ENCODE assay signal across 17 cellular contexts in genomic region chr20:57716202-57716601, GRCh38. TPM values are rescaled to one million over a fixed set of nuclear protein-coding genes. Genes with fewer than 3 reads are reported as not detected.
DNase-seq lines count a peak whose midpoint lies in the region; ATAC-seq and TF ChIP-seq lines count a peak whose summit lies in the region.
"Had no signal": no experiment of that assay in that cellular context is flagged by ENCODE, and none has a peak within 500 bp of the region (broad histone marks: within the 10 kb centered on the region; RNA-seq: fewer than 3 reads in every experiment).

No MANE protein-coding gene starts in this region.

- no peak overlapping the region for H3K18ac ChIP-seq in neuronal stem cell (ENCODE audit: low read length)

- H3K4me1 Mint-ChIP-seq in Caco-2 (ENCODE audit: low read depth, unreplicated experiment): no peaks in the 10 kb centered on the region

- H3K4ac ChIP-seq in neuronal stem cell (ENCODE audit: low read length): no peak overlapping the region

- H2BK5ac ChIP-seq in neuronal stem cell (ENCODE audit: low read length): no peak overlapping the region

- no peak overlapping the region for H2BK120ac ChIP-seq in neuronal stem cell (ENCODE audit: low read depth, low read length)

- peaks cover 6% of the 10 kb centered on the region for H3K36me3 Mint-ChIP-seq in Caco-2 (ENCODE audit: insufficient read depth, unreplicated experiment)
- H3K36me3 Mint-ChIP-seq: brain had no signal

- H3K23ac ChIP-seq in neuronal stem cell (ENCODE audit: low read depth, low read length, poor library complexity): no peak overlapping the region

- DNase-seq in right atrium auricular region (ENCODE audit: low spot score) (no peak), left cardiac atrium (no peak), astrocyte of the hippocampus (ENCODE audit: low read depth, low spot score) (peak; percentile 53), Caco-2 (no peak), neuronal stem cell (ENCODE audit: low spot score) (no peak), posterior cingulate gyrus (no peak)
- DNase-seq: activated CD4-positive, CD25-positive, alpha-beta regulatory T cell; activated T-cell treated with anti-CD3 and anti-CD28 coated beads for 4 hours; DMS79 treated with DMSO at 0.1 percent for 48 hours; HCEC 1CT; NCI-H1417 treated with DMSO at 0.1 percent for 48 hours; NCI-H524 treated with DMSO at 0.1 percent for 48 hours; uterus had no signal

- 11 to 34% methylated on average over 2 to 3 of the region's 3 CpGs for WGBS in gastroesophageal sphincter (ENCODE audit: low coverage in 1 of 2), 2 donors
- no CpG with 5 or more reads among the region's 3 CpGs for WGBS in neuronal stem cell (ENCODE audit: extremely low coverage in 2 of 2, insufficient read length in 2 of 2, insufficient replicate concordance in 1 of 2), 2 donors

- H3K27me3 ChIP-seq in right atrium auricular region (no peaks in the 10 kb centered on the region), gastroesophageal sphincter (no peaks in the 10 kb centered on the region), Caco-2 (replicated peaks; ENCODE audit: control insufficient read depth, insufficient read depth, low read length) (peaks cover 1% of the 10 kb centered on the region), neuronal stem cell (ENCODE audit: control insufficient read depth in 3 of 3, insufficient read depth in 3 of 3, low read depth in 1 of 3, low read length in 3 of 3) (peaks cover 0 to 63% (median 18%) of the 10 kb centered on the region in 3 experiments)
- H3K27me3 ChIP-seq: uterus had no signal

- no peak overlapping the region for H2AFZ ChIP-seq in neuronal stem cell (ENCODE audit: low read length)

- CTCF ChIA-PET in Caco-2 (lab: Charles Lee): no interaction called here

- no peaks in the 10 kb centered on the region for H3K9me3 Mint-ChIP-seq in Caco-2 (ENCODE audit: unreplicated experiment)
- H3K9me3 Mint-ChIP-seq: neural crest cell had no signal

- no peak overlapping the region for H4K91ac ChIP-seq in neuronal stem cell (ENCODE audit: low read depth, low read length, poor library complexity)

- TF ChIP-seq CTCF in right atrium auricular region (IDR thresholded peaks at IDR 0.05): no peak
- no peak for TF ChIP-seq CTCF in gastroesophageal sphincter (IDR thresholded peaks at IDR 0.05)
- TF ChIP-seq CTCF in Caco-2 (IDR thresholded peaks at IDR 0.05; ENCODE audit: insufficient read depth in 1 of 2, low read depth in 1 of 2, low read length in 1 of 2, severe bottlenecking in 1 of 2, unreplicated experiment in 1 of 2): no peak

- H3K79me1 ChIP-seq in neuronal stem cell (ENCODE audit: low read depth, low read length): no peaks in the 10 kb centered on the region

- no peak overlapping the region for H4K8ac ChIP-seq in neuronal stem cell (ENCODE audit: low read depth, low read length)

- H2BK12ac ChIP-seq in neuronal stem cell (ENCODE audit: low read length): no peak overlapping the region

- peak overlapping the region; percentile 60 to 68 for H3K27ac ChIP-seq in right atrium auricular region
- peak overlapping the region in 3 of 4 donors; percentile 49 to 93 (median 78) for H3K27ac ChIP-seq in gastroesophageal sphincter
- no peak overlapping the region for H3K27ac ChIP-seq in neuronal stem cell (replicated peaks; ENCODE audit: low read length)
- H3K27ac ChIP-seq: uterus had no signal

- H3K9me3 ChIP-seq in right atrium auricular region: no peaks in the 10 kb centered on the region
- H3K9me3 ChIP-seq in gastroesophageal sphincter: no peaks in the 10 kb centered on the region
- no peaks in the 10 kb centered on the region for H3K9me3 ChIP-seq in Caco-2
- no peaks in the 10 kb centered on the region for H3K9me3 ChIP-seq in neuronal stem cell (replicated peaks in 1 of 2; ENCODE audit: control insufficient read depth in 2 of 2, insufficient read depth in 1 of 2, low read depth in 1 of 2, low read length in 2 of 2)
- H3K9me3 ChIP-seq: uterus had no signal

- H2AK5ac ChIP-seq in neuronal stem cell (ENCODE audit: low read depth, low read length): no peak overlapping the region

- H2BK15ac ChIP-seq in neuronal stem cell (ENCODE audit: low read length): no peak overlapping the region

- no peak for ATAC-seq in left cardiac atrium
- no peak for ATAC-seq in gastroesophageal sphincter
- no peak for ATAC-seq in GM21619 (IDR thresholded peaks at IDR 0.05; ENCODE audit: unreplicated experiment)

- no peak for TF ChIP-seq EP300 in gastroesophageal sphincter (IDR thresholded peaks at IDR 0.05)

- H3K4me2 ChIP-seq in neuronal stem cell (ENCODE audit: insufficient read depth, low read length, poor library complexity, severe bottlenecking): no peak overlapping the region

- no peak for TF ChIP-seq POLR2A in gastroesophageal sphincter (IDR thresholded peaks at IDR 0.05)

- peaks cover 12% of the 10 kb centered on the region for H3K27me3 Mint-ChIP-seq in Caco-2 (ENCODE audit: insufficient read depth, unreplicated experiment)

- BruUV-seq in Caco-2 (replicated peaks; lab: Mats Ljungman, UMichigan): no TSS peak

- no peak overlapping the region for H3K4me3 Mint-ChIP-seq in Caco-2 (ENCODE audit: unreplicated experiment)
- H3K4me3 Mint-ChIP-seq: neural crest cell had no signal

- no peak overlapping the region for H3K4me3 ChIP-seq in right atrium auricular region
- H3K4me3 ChIP-seq in gastroesophageal sphincter: no peak overlapping the region
- H3K4me3 ChIP-seq in Caco-2 (ENCODE audit: low read depth, low read length): no peak overlapping the region
- H3K4me3 ChIP-seq in neuronal stem cell (ENCODE audit: low read length in 2 of 2): peak overlapping the region in 1 of 2 donors; percentile 32
- H3K4me3 ChIP-seq: uterus had no signal

- peaks cover 0 to 61% of the 10 kb centered on the region in 2 donors for H3K4me1 ChIP-seq in right atrium auricular region
- peaks cover 0 to 81% (median 14%) of the 10 kb centered on the region in 3 donors for H3K4me1 ChIP-seq in gastroesophageal sphincter
- H3K4me1 ChIP-seq in Caco-2: peaks cover 8% of the 10 kb centered on the region
- H3K4me1 ChIP-seq in neuronal stem cell (ENCODE audit: control insufficient read depth in 2 of 2, insufficient read depth in 1 of 2, low read depth in 1 of 2, low read length in 2 of 2): peaks cover 4 to 5% of the 10 kb centered on the region in 2 donors

- H3K27ac Mint-ChIP-seq in Caco-2 (ENCODE audit: unreplicated experiment): no peak overlapping the region

- POLR2A ChIA-PET in Caco-2 (lab: Charles Lee): interaction anchor here (0.5 kb wide), 1 partner anchor 51 kb away, joined by 3 read pairs; no protein-coding TSS in a partner anchor

- H3K36me3 ChIP-seq in right atrium auricular region (no peaks in the 10 kb centered on the region), gastroesophageal sphincter (no peaks in the 10 kb centered on the region), Caco-2 (ENCODE audit: control insufficient read depth, insufficient read depth, low read length) (no peaks in the 10 kb centered on the region), neuronal stem cell (replicated peaks in 1 of 2; ENCODE audit: control insufficient read depth in 2 of 2, insufficient read depth in 2 of 2, low read length in 2 of 2) (no peaks in the 10 kb centered on the region)
- H3K36me3 ChIP-seq: uterus had no signal

- intact Hi-C loops in left cardiac atrium (cut with DNase I) (no loop called here), Caco-2 (cut with micrococcal nuclease; ENCODE audit: unreplicated experiment) (loop anchor here (5.0 kb wide), 1 partner anchor 96 kb away; no protein-coding TSS in a partner anchor), posterior cingulate gyrus (cut with DNase I) (no loop called here)

- H3K14ac ChIP-seq in neuronal stem cell (ENCODE audit: low read length): no peak overlapping the region

- no peak overlapping the region for H3K9ac ChIP-seq in neuronal stem cell (ENCODE audit: low read depth, low read length, poor library complexity)

RNA-seq across cellular contexts. Expression of gene PMEPA1, which starts 6.4 kb away (rescaled TPM):
- total RNA-seq in right atrium auricular region (10 to 100 TPM; 12.5 to 16.7 TPM), left cardiac atrium (10 to 100 TPM; 28.3 to 60.3 TPM), gastroesophageal sphincter (10 to 100 TPM in 3 of 4 donors, 1 to 10 TPM in 1; 9.6 to 47.5 (median 18.9) TPM), Caco-2 (2022) (3.3 and 3.7 TPM in 2 replicates)
- 0.10 TPM for polyA plus RNA-seq in neuronal stem cell (2013, experiment 1 of 2)
- polyA plus RNA-seq in neuronal stem cell (2013, experiment 2 of 2): 0.08 TPM
